ENCODE assay signal across 1 cellular context in the genomic region with DNA sequence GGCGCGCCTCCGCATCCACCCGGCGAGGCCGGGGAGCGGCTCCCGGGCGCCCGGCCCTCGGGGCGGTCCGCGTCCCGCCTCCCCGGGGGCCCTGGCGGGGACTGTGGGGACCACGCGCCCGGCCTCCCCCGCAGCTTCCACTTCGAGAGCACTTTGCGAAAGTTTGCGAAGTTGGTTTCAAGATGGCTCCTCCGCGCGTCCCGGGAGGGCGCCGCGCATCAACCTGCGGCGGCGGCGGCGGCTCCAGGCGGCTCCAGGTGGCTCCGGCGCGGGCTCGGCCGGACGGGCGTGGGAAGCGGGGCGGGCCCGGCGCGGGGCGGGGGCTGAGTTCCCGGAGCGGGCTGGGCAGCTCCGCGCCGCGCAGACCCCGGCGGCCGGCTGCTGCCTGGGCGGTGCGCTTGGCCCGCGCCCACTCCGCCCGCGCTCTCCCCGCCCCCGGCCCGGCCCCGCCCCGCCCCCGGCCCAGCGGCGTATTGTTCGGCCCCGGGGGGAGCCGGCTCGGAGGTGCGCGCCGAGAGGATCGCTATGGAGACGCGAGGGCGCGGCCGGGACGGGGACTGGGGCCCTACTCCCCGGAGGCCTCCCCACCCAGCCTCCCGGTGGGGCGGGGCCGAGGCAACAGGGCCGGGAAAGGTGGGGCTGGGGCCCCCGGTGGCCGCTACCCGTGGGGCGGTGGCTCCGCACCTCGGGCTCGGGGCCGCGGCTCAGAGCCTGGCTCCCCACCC.
TF ChIP-seq lines count a peak whose summit lies in the region.

A gene with protein sequence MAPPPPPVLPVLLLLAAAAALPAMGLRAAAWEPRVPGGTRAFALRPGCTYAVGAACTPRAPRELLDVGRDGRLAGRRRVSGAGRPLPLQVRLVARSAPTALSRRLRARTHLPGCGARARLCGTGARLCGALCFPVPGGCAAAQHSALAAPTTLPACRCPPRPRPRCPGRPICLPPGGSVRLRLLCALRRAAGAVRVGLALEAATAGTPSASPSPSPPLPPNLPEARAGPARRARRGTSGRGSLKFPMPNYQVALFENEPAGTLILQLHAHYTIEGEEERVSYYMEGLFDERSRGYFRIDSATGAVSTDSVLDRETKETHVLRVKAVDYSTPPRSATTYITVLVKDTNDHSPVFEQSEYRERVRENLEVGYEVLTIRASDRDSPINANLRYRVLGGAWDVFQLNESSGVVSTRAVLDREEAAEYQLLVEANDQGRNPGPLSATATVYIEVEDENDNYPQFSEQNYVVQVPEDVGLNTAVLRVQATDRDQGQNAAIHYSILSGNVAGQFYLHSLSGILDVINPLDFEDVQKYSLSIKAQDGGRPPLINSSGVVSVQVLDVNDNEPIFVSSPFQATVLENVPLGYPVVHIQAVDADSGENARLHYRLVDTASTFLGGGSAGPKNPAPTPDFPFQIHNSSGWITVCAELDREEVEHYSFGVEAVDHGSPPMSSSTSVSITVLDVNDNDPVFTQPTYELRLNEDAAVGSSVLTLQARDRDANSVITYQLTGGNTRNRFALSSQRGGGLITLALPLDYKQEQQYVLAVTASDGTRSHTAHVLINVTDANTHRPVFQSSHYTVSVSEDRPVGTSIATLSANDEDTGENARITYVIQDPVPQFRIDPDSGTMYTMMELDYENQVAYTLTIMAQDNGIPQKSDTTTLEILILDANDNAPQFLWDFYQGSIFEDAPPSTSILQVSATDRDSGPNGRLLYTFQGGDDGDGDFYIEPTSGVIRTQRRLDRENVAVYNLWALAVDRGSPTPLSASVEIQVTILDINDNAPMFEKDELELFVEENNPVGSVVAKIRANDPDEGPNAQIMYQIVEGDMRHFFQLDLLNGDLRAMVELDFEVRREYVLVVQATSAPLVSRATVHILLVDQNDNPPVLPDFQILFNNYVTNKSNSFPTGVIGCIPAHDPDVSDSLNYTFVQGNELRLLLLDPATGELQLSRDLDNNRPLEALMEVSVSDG (N-terminal part only) (minus strand): TSS at position 400 of the 725 bp plus-strand sequence. CDS start 450 bp downstream, outside the sequence.

TF ChIP-seq in neural cell, 6 proteins besides CTCF, POLR2A, EP300 and RAD21:
- TF ChIP-seq, protein P1, sequence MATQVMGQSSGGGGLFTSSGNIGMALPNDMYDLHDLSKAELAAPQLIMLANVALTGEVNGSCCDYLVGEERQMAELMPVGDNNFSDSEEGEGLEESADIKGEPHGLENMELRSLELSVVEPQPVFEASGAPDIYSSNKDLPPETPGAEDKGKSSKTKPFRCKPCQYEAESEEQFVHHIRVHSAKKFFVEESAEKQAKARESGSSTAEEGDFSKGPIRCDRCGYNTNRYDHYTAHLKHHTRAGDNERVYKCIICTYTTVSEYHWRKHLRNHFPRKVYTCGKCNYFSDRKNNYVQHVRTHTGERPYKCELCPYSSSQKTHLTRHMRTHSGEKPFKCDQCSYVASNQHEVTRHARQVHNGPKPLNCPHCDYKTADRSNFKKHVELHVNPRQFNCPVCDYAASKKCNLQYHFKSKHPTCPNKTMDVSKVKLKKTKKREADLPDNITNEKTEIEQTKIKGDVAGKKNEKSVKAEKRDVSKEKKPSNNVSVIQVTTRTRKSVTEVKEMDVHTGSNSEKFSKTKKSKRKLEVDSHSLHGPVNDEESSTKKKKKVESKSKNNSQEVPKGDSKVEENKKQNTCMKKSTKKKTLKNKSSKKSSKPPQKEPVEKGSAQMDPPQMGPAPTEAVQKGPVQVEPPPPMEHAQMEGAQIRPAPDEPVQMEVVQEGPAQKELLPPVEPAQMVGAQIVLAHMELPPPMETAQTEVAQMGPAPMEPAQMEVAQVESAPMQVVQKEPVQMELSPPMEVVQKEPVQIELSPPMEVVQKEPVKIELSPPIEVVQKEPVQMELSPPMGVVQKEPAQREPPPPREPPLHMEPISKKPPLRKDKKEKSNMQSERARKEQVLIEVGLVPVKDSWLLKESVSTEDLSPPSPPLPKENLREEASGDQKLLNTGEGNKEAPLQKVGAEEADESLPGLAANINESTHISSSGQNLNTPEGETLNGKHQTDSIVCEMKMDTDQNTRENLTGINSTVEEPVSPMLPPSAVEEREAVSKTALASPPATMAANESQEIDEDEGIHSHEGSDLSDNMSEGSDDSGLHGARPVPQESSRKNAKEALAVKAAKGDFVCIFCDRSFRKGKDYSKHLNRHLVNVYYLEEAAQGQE (IDR thresholded peaks at IDR 0.05; ENCODE audit: borderline replicate concordance), result no peak
- TF ChIP-seq SMC3 (conservative IDR thresholded peaks at IDR 0.05; ENCODE audit: poor library complexity) (no peak), TAF1 (IDR thresholded peaks at IDR 0.05; ENCODE audit: low read depth) (no peak), MXI1 (conservative IDR thresholded peaks at IDR 0.05; ENCODE audit: poor library complexity, severe bottlenecking) (no peak), EZH2 (IDR thresholded peaks at IDR 0.05; ENCODE audit: borderline replicate concordance, insufficient read depth, low read length, poor library complexity, severe bottlenecking) (no peak), POLR2AphosphoS5 (IDR thresholded peaks at IDR 0.05) (no peak)
